In the genomic region with DNA sequence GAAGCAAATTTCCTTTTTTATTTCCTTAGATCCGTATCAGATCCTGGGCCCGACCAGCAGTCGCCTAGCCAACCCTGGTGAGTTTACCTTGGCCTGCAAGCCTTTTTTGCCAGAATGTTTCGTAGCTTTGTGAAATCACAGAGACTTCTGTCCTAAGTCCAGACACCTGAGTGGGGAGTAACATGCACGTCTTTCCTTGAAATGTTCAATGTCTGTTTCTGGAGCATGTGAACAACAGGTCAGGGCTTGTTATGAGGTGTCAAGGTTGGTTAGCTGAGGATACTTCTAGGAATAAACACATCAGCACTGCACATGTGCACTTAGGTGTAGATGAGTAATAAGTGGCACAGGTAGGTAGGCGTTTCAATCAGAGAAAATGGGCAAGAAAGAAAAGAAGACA, we compare ENCODE assay signal across 18 cellular contexts. TPM values are rescaled to one million over a fixed set of nuclear protein-coding genes. Genes with fewer than 3 reads are reported as not detected.
DNase-seq lines count a peak whose midpoint lies in the region; ATAC-seq and TF ChIP-seq lines count a peak whose summit lies in the region.
"Had no signal": no experiment of that assay in that cellular context is flagged by ENCODE, and none has a peak within 500 bp of the region (broad histone marks: within the 10 kb centered on the region; RNA-seq: fewer than 3 reads in every experiment).

No MANE protein-coding gene starts in this region.

- H3K4me3 Mint-ChIP-seq in T-helper 1 cell treated with Interleukin-12 subunit alpha and Interleukin-12 subunit beta and Interleukin-4 antibody, amounts not matched to agents 30 μg/mL and 1 μg/mL, for 36 hours: no peak overlapping the region
- no peak overlapping the region for H3K4me3 Mint-ChIP-seq in natural killer cell
- H3K4me3 Mint-ChIP-seq in natural killer cell treated with Interleukin-12 subunit alpha and Interleukin-12 subunit beta and Interleukin-15 and Interleukin-18, amount 100 ng/mL, for 72 hours: no peak overlapping the region
- no peak overlapping the region for H3K4me3 Mint-ChIP-seq in stimulated activated naive CD8-positive, alpha-beta T cell treated with anti-CD3 and anti-CD28 coated beads, Interleukin-15, amount 100 ng/mL, for 72 hours

- no peaks in the 10 kb centered on the region for H3K27me3 Mint-ChIP-seq in T-helper 1 cell treated with Interleukin-12 subunit alpha and Interleukin-12 subunit beta and Interleukin-4 antibody, amounts not matched to agents 30 μg/mL and 1 μg/mL, for 36 hours (ENCODE audit: low read depth)
- H3K27me3 Mint-ChIP-seq in natural killer cell (ENCODE audit: low read depth in 2 of 2): no peaks in the 10 kb centered on the region
- no peaks in the 10 kb centered on the region for H3K27me3 Mint-ChIP-seq in natural killer cell treated with Interleukin-12 subunit alpha and Interleukin-12 subunit beta and Interleukin-15 and Interleukin-18, amount 100 ng/mL, for 72 hours
- H3K27me3 Mint-ChIP-seq in stimulated activated naive CD8-positive, alpha-beta T cell treated with anti-CD3 and anti-CD28 coated beads, Interleukin-15, amount 100 ng/mL, for 72 hours: no peaks in the 10 kb centered on the region

- no peak overlapping the region for H3K27ac ChIP-seq in epithelial cell of prostate
- H3K27ac ChIP-seq: C4-2B, GM23248 had no signal

- no peak for ATAC-seq in natural killer cell
- ATAC-seq in natural killer cell treated with Interleukin-12 subunit alpha and Interleukin-12 subunit beta and Interleukin-15 and Interleukin-18, amount 100 ng/mL, for 72 hours: no peak
- ATAC-seq in stimulated activated naive CD8-positive, alpha-beta T cell treated with anti-CD3 and anti-CD28 coated beads, Interleukin-15, amount 100 ng/mL, for 72 hours: peak; percentile 48
- ATAC-seq: HCT116 had no signal

- H3K4me1 Mint-ChIP-seq in T-helper 1 cell treated with Interleukin-12 subunit alpha and Interleukin-12 subunit beta and Interleukin-4 antibody, amounts not matched to agents 30 μg/mL and 1 μg/mL, for 36 hours (ENCODE audit: low read depth): peaks cover 15% of the 10 kb centered on the region
- H3K4me1 Mint-ChIP-seq in natural killer cell: peaks cover 36 to 40% of the 10 kb centered on the region in 2 donors
- H3K4me1 Mint-ChIP-seq in natural killer cell treated with Interleukin-12 subunit alpha and Interleukin-12 subunit beta and Interleukin-15 and Interleukin-18, amount 100 ng/mL, for 72 hours (ENCODE audit: low read depth in 2 of 2): peaks cover 21 to 24% of the 10 kb centered on the region in 2 donors
- peaks cover 51% of the 10 kb centered on the region for H3K4me1 Mint-ChIP-seq in stimulated activated naive CD8-positive, alpha-beta T cell treated with anti-CD3 and anti-CD28 coated beads, Interleukin-15, amount 100 ng/mL, for 72 hours

- DNase-seq in T-helper 1 cell (no peak), natural killer cell (no peak), epithelial cell of prostate (ENCODE audit: low read depth, low spot score) (peak; percentile 79), NCI-H2196 (lab: John Stamatoyannopoulos, UW; ENCODE audit: unreplicated experiment) (no peak), SIG-M5 (lab: John Stamatoyannopoulos, UW) (no peak)
- no peak for DNase-seq in natural killer cell treated with Interleukin-12 subunit alpha and Interleukin-12 subunit beta and Interleukin-15 and Interleukin-18, amount 100 ng/mL, for 72 hours (ENCODE audit: low spot score)
- no peak for DNase-seq in stimulated activated naive CD8-positive, alpha-beta T cell treated with anti-CD3 and anti-CD28 coated beads, Interleukin-15, amount 100 ng/mL, for 72 hours
- DNase-seq: 8988T; COR-L47; KBM-7; NCI-H1048; NCI-H146; NCI-H69; NK-92 treated with Interleukin-12 subunit alpha and Interleukin-12 subunit beta, amount 100 ng/mL, for 24 hours had no signal

- H3K36me3 Mint-ChIP-seq in T-helper 1 cell treated with Interleukin-12 subunit alpha and Interleukin-12 subunit beta and Interleukin-4 antibody, amounts not matched to agents 30 μg/mL and 1 μg/mL, for 36 hours (ENCODE audit: low read depth): peaks cover 57% of the 10 kb centered on the region
- H3K36me3 Mint-ChIP-seq in natural killer cell: peaks cover 17% of the 10 kb centered on the region
- H3K36me3 Mint-ChIP-seq in natural killer cell treated with Interleukin-12 subunit alpha and Interleukin-12 subunit beta and Interleukin-15 and Interleukin-18, amount 100 ng/mL, for 72 hours: peaks cover 20% of the 10 kb centered on the region

- no peak for TF ChIP-seq CTCF in natural killer cell (IDR thresholded peaks at IDR 0.05)

- intact Hi-C loops in natural killer cell (cut with micrococcal nuclease): no loop called here

- no peaks in the 10 kb centered on the region for H3K9me3 Mint-ChIP-seq in T-helper 1 cell treated with Interleukin-12 subunit alpha and Interleukin-12 subunit beta and Interleukin-4 antibody, amounts not matched to agents 30 μg/mL and 1 μg/mL, for 36 hours
- no peaks in the 10 kb centered on the region for H3K9me3 Mint-ChIP-seq in natural killer cell
- H3K9me3 Mint-ChIP-seq in natural killer cell treated with Interleukin-12 subunit alpha and Interleukin-12 subunit beta and Interleukin-15 and Interleukin-18, amount 100 ng/mL, for 72 hours: no peaks in the 10 kb centered on the region
- H3K9me3 Mint-ChIP-seq in stimulated activated naive CD8-positive, alpha-beta T cell treated with anti-CD3 and anti-CD28 coated beads, Interleukin-15, amount 100 ng/mL, for 72 hours: no peaks in the 10 kb centered on the region

- peak overlapping the region; percentile 46 for H3K27ac Mint-ChIP-seq in T-helper 1 cell treated with Interleukin-12 subunit alpha and Interleukin-12 subunit beta and Interleukin-4 antibody, amounts not matched to agents 30 μg/mL and 1 μg/mL, for 36 hours
- peak overlapping the region; percentile 72 to 88 for H3K27ac Mint-ChIP-seq in natural killer cell
- peak overlapping the region in 1 of 2 donors; percentile 12 for H3K27ac Mint-ChIP-seq in natural killer cell treated with Interleukin-12 subunit alpha and Interleukin-12 subunit beta and Interleukin-15 and Interleukin-18, amount 100 ng/mL, for 72 hours
- peak overlapping the region in 1 of 2 donors; percentile 84 for H3K27ac Mint-ChIP-seq in stimulated activated naive CD8-positive, alpha-beta T cell treated with anti-CD3 and anti-CD28 coated beads, Interleukin-15, amount 100 ng/mL, for 72 hours

RNA-seq across cellular contexts. Expression of a gene that starts 58.0 kb away (rescaled TPM):
- total RNA-seq in natural killer cell: not detected
- total RNA-seq in natural killer cell treated with Interleukin-12 subunit alpha and Interleukin-12 subunit beta and Interleukin-15 and Interleukin-18, amount 100 ng/mL, for 72 hours: not detected
- total RNA-seq: GM23248 had no signal
